ENCODE assay signal across 19 cellular contexts in genomic region chr17:39082482-39082881, GRCh38.
A peak's percentile ranks its signal among the peaks of the same experiment; 100 is the strongest.
DNase-seq lines count a peak whose midpoint lies in the region; ATAC-seq, FAIRE-seq and TF ChIP-seq lines count a peak whose summit lies in the region.
"Had no signal": no experiment of that assay in that cellular context is flagged by ENCODE, and none has a peak within 500 bp of the region (broad histone marks: within the 10 kb centered on the region; RNA-seq: fewer than 3 reads in every experiment).

No MANE protein-coding gene starts in this region.

- DNase-seq in AG08395 (ENCODE audit: low spot score) (peak; percentile 20), NCI-H2227 treated with DMSO at 0.1 percent for 48 hours (lab: John Stamatoyannopoulos, UW) (peak; percentile 94), esophagus squamous epithelium (lab: John Stamatoyannopoulos, UW) (no peak), H54 (ENCODE audit: insufficient read length, low spot score) (no peak), suprapubic skin (ENCODE audit: low spot score in 2 of 2) (no peak), natural killer cell (no peak), HT-29 (ENCODE audit: low spot score) (no peak)
- DNase-seq: DMS53; dorsolateral prefrontal cortex; NCI-H2029; stimulated activated CD8-positive, alpha-beta memory T cell treated with anti-CD3 and anti-CD28 coated beads, Interleukin-4, amount 100 ng/mL, for 48 hours had no signal

- TF ChIP-seq POLR2A in esophagus squamous epithelium (IDR thresholded peaks at IDR 0.05) = no peak
- TF ChIP-seq POLR2A in H54 (IDR thresholded peaks at IDR 0.05; ENCODE audit: low read depth, low read length) = no peak
- TF ChIP-seq POLR2A in suprapubic skin (IDR thresholded peaks at IDR 0.05) = no peak

- TF ChIP-seq EP300 in suprapubic skin (IDR thresholded peaks at IDR 0.05) = no peak

- H3K36me3 ChIP-seq in esophagus squamous epithelium (peaks cover 0 to 2% (median 0%) of the 10 kb centered on the region in 3 donors), suprapubic skin (no peaks in the 10 kb centered on the region)
- H3K36me3 ChIP-seq: neural progenitor cell had no signal

- H3K9me3 Mint-ChIP-seq in nephron (no peaks in the 10 kb centered on the region), natural killer cell (no peaks in the 10 kb centered on the region)
- H3K9me3 Mint-ChIP-seq: neural progenitor cell, WTC11 had no signal

- FAIRE-seq in H54 (lab: Jason Lieb, UNC) = no peak
- FAIRE-seq: GM12878, urothelium cell line had no signal

- TF ChIP-seq CTCF in esophagus squamous epithelium (IDR thresholded peaks at IDR 0.05) (no peak), nephron (IDR thresholded peaks at IDR 0.05; ENCODE audit: unreplicated experiment in 3 of 3) (no peak), suprapubic skin (IDR thresholded peaks at IDR 0.05) (no peak), natural killer cell (IDR thresholded peaks at IDR 0.05) (no peak)

- no peak overlapping the region for H3K4me3 Mint-ChIP-seq in nephron
- no peak overlapping the region for H3K4me3 Mint-ChIP-seq in natural killer cell
- H3K4me3 Mint-ChIP-seq: activated naive CD8-positive, alpha-beta T cell; neural progenitor cell; WTC11 had no signal

- H3K27ac Mint-ChIP-seq in nephron (peak overlapping the region; percentile 87 to 95 (median 91)), natural killer cell (no peak overlapping the region)
- H3K27ac Mint-ChIP-seq: activated naive CD8-positive, alpha-beta T cell; neural progenitor cell; WTC11 had no signal

- H3K36me3 Mint-ChIP-seq in nephron (ENCODE audit: low read depth) (no peaks in the 10 kb centered on the region), natural killer cell (no peaks in the 10 kb centered on the region)
- H3K36me3 Mint-ChIP-seq: neural progenitor cell, WTC11 had no signal

- H3K4me1 ChIP-seq in esophagus squamous epithelium = peaks cover 0 to 44% (median 24%) of the 10 kb centered on the region in 3 donors
- peaks cover 25% of the 10 kb centered on the region for H3K4me1 ChIP-seq in suprapubic skin

- WGBS in esophagus squamous epithelium, 2 donors = 41 to 63% methylated on average over 1 of the region's 1 CpG
- 40% methylated on average over 1 of the region's 1 CpG for WGBS in suprapubic skin

- peaks cover 30% of the 10 kb centered on the region for H3K27me3 Mint-ChIP-seq in nephron (ENCODE audit: low read depth)
- no peaks in the 10 kb centered on the region for H3K27me3 Mint-ChIP-seq in natural killer cell (ENCODE audit: low read depth in 2 of 2)
- H3K27me3 Mint-ChIP-seq: activated naive CD8-positive, alpha-beta T cell had no signal

- no peak for ATAC-seq in natural killer cell
- ATAC-seq: GM12878, SK-N-SH treated with all-trans-retinoic acid at 6 μM for 48 hours, WTC11 had no signal

- H3K9me3 ChIP-seq in esophagus squamous epithelium (no peaks in the 10 kb centered on the region), suprapubic skin (no peaks in the 10 kb centered on the region)

- intact Hi-C loops in esophagus squamous epithelium (cut with DNase I) = no loop called here
- intact Hi-C loops in natural killer cell (cut with micrococcal nuclease) = no loop called here

- H3K4me1 Mint-ChIP-seq in nephron = peaks cover 49% of the 10 kb centered on the region
- H3K4me1 Mint-ChIP-seq in natural killer cell = peaks cover 12% of the 10 kb centered on the region in 2 donors

- H3K27me3 ChIP-seq in esophagus squamous epithelium (no peaks in the 10 kb centered on the region), suprapubic skin (no peaks in the 10 kb centered on the region)
- H3K27me3 ChIP-seq: dorsolateral prefrontal cortex, neural progenitor cell had no signal

- H3K4me3 ChIP-seq in esophagus squamous epithelium = no peak overlapping the region
- H3K4me3 ChIP-seq in suprapubic skin = no peak overlapping the region
- H3K4me3 ChIP-seq: dorsolateral prefrontal cortex, GM12878, neural progenitor cell had no signal

- peak overlapping the region in 3 of 4 donors; percentile 54 to 66 (median 66) for H3K27ac ChIP-seq in esophagus squamous epithelium
- H3K27ac ChIP-seq in suprapubic skin = no peak overlapping the region
- H3K27ac ChIP-seq: KMS-11, neural progenitor cell had no signal

Comparison
In these comparisons a context has a peak if more than half of its experiments do, and no peak if none do; other contexts are left out.
1. DNase-seq: peak in AG08395 (single experiment) and NCI-H2227 treated with DMSO at 0.1 percent for 48 hours (single experiment); none in esophagus squamous epithelium (single experiment), H54 (single experiment), suprapubic skin (0 of 2), natural killer cell (single experiment) and HT-29 (single experiment).
2. H3K27ac Mint-ChIP-seq: peak in nephron (3 of 3); none in natural killer cell (0 of 2).